In the genomic region with DNA sequence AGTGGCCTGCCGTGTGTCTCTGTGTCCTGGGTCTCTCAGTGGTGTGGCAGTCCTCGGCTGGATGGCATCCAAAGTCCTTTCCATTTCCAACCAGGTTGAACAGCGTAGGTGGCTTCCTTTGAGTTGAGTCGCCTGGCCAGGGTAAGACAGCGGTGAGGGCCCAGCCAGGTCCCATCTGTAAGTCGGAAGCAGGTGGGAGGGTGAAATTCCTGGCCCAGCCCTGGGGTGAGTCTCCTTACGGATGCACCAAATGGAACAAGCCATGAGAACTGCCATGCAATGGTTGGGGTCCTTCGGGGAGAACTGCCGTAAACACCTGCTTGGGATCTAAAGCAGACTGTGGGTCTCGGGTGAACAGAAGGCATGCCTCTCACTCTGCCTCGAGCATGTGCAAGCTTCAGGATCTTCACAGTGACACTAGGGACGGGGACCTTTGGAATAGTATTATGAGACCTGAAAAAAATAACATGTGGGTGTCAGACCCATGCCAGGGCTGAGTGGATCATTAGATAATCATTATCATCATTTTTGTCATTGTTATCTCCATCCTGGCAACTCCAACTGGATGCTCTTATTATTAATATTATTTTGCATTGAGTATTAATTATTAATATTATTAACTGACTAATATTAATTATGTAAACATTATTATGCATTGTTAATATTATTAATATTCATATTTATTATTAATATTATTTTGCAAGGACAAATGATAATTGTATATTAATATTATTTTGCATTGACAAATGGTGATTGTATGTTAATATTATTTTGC, we compare ENCODE assay signal across 29 cellular contexts. TPM values are rescaled to one million over a fixed set of nuclear protein-coding genes. Genes with fewer than 3 reads are reported as not detected.
"Had no signal": no experiment of that assay in that cellular context is flagged by ENCODE, and none has a peak within 500 bp of the region (broad histone marks: within the 10 kb centered on the region; RNA-seq: fewer than 3 reads in every experiment).

No MANE protein-coding gene starts in this region.

- H3K9me3 ChIP-seq: psoas muscle, thyroid gland had no signal

- H3K4me3 Mint-ChIP-seq: activated CD4-positive, alpha-beta memory T cell treated with anti-CD3 and anti-CD28 coated beads for 36 hours; activated naive CD8-positive, alpha-beta T cell treated with anti-CD3 and anti-CD28 coated beads, Interleukin-2, amount 50 U/mL, for 24 hours; activated T-helper 1 cell treated with anti-CD3 and anti-CD28 coated beads, Interleukin-12 subunit alpha, Interleukin-12 subunit beta, Interleukin-2, Interleukin-4 antibody, amounts not matched to agents 30 ng/mL and 10 ng/mL and 1 ng/mL, durations not matched to agents 14 hours and 24 hours and 36 hours; natural killer cell; stimulated activated naive CD8-positive, alpha-beta T cell treated with anti-CD3 and anti-CD28 coated beads, Interleukin-15, Interleukin-2, amounts not matched to agents 100 ng/mL and 50 ng/mL, for 24 hours; T-helper 1 cell treated with Interleukin-12 subunit alpha and Interleukin-12 subunit beta and Interleukin-4 antibody, amounts not matched to agents 30 μg/mL and 1 μg/mL, for 36 hours had no signal

- H3K27ac ChIP-seq: body of pancreas, cardiac muscle cell, esophagus muscularis mucosa, gastrocnemius medialis, left ventricle myocardium inferior, psoas muscle, right atrium auricular region, thyroid gland had no signal

- H3K9me3 Mint-ChIP-seq: natural killer cell had no signal

- H3K27me3 ChIP-seq: body of pancreas, cardiac muscle cell, right atrium auricular region, thyroid gland had no signal

- H3K36me3 Mint-ChIP-seq: natural killer cell had no signal

- DNase-seq: activated CD4-positive, alpha-beta memory T cell treated with anti-CD3 and anti-CD28 coated beads for 36 hours; activated CD4-positive, alpha-beta T cell treated with anti-CD3 and anti-CD28 coated beads for 48 hours; activated gamma-delta T cell; activated naive CD4-positive, alpha-beta T cell treated with anti-CD3 and anti-CD28 coated beads, Interleukin-2, amount 50 U/mL, for 16 hours; activated naive CD8-positive, alpha-beta T cell treated with anti-CD3 and anti-CD28 coated beads, Interleukin-2, amount 50 U/mL, for 24 hours; activated T-cell treated with anti-CD3 and anti-CD28 coated beads for 4 hours; body of pancreas; effector memory CD4-positive, alpha-beta T cell; gastrocnemius medialis; hippocampal formation; left ventricle myocardium inferior; mammary epithelial cell; midbrain; natural killer cell; stimulated activated CD4-positive, alpha-beta T cell treated with anti-CD3 and anti-CD28 coated beads, Interleukin-12 subunit alpha, Interleukin-12 subunit beta, amount 100 ng/mL, for 4 hours; stimulated activated CD4-positive, alpha-beta T cell treated with anti-CD3 and anti-CD28 coated beads, Interleukin-1b, Interleukin-23, amount 100 ng/mL, for 48 hours; substantia nigra; T1000; thyroid gland had no signal

- H3K27ac Mint-ChIP-seq: activated CD4-positive, alpha-beta memory T cell treated with anti-CD3 and anti-CD28 coated beads for 36 hours; activated naive CD8-positive, alpha-beta T cell treated with anti-CD3 and anti-CD28 coated beads, Interleukin-2, amount 50 U/mL, for 24 hours; activated T-helper 1 cell treated with anti-CD3 and anti-CD28 coated beads, Interleukin-12 subunit alpha, Interleukin-12 subunit beta, Interleukin-2, Interleukin-4 antibody, amounts not matched to agents 30 ng/mL and 10 ng/mL and 1 ng/mL, durations not matched to agents 14 hours and 24 hours and 36 hours; natural killer cell; stimulated activated naive CD8-positive, alpha-beta T cell treated with anti-CD3 and anti-CD28 coated beads, Interleukin-15, Interleukin-2, amounts not matched to agents 100 ng/mL and 50 ng/mL, for 24 hours; T-helper 1 cell treated with Interleukin-12 subunit alpha and Interleukin-12 subunit beta and Interleukin-4 antibody, amounts not matched to agents 30 μg/mL and 1 μg/mL, for 36 hours had no signal

- H3K4me1 ChIP-seq: body of pancreas, psoas muscle had no signal

- H3K36me3 ChIP-seq: cardiac muscle cell, esophagus muscularis mucosa, gastrocnemius medialis, left ventricle myocardium inferior, right atrium auricular region, thyroid gland had no signal

- H3K4me3 ChIP-seq: body of pancreas, cardiac muscle cell, esophagus muscularis mucosa, gastrocnemius medialis, left ventricle myocardium inferior, psoas muscle, right atrium auricular region, thyroid gland had no signal

RNA-seq across cellular contexts. Expression of a gene that starts 57.7 kb away (rescaled TPM):
- total RNA-seq: activated CD4-positive, alpha-beta memory T cell treated with anti-CD3 and anti-CD28 coated beads for 36 hours; activated T-helper 1 cell treated with anti-CD3 and anti-CD28 coated beads, Interleukin-12 subunit alpha, Interleukin-12 subunit beta, Interleukin-2, Interleukin-4 antibody, amounts not matched to agents 30 ng/mL and 10 ng/mL and 1 ng/mL, durations not matched to agents 14 hours and 24 hours and 36 hours; body of pancreas; cerebellum; esophagus muscularis mucosa; gastrocnemius medialis; mammary epithelial cell; natural killer cell; osteocyte; psoas muscle; right atrium auricular region; thyroid gland; ureter had no signal
- polyA plus RNA-seq: mammary epithelial cell had no signal
